Comparison of ENCODE assay signal across 8 cellular contexts in genomic region chr6:30327232-30327746, GRCh38. TPM values are rescaled to one million over a fixed set of nuclear protein-coding genes. Genes with fewer than 3 reads are reported as not detected.
A peak's percentile ranks its signal among the peaks of the same experiment; 100 is the strongest.
DNase-seq lines count a peak whose midpoint lies in the region; ATAC-seq and TF ChIP-seq lines count a peak whose summit lies in the region.

No MANE protein-coding gene starts in this region.

- no peaks in the 10 kb centered on the region for H3K9me3 Mint-ChIP-seq in CD8-positive, alpha-beta T cell
- no peaks in the 10 kb centered on the region for H3K9me3 Mint-ChIP-seq in neural crest cell

- no peaks in the 10 kb centered on the region for H3K9me3 ChIP-seq in CD8-positive, alpha-beta T cell (ENCODE audit: low read length)
- no peaks in the 10 kb centered on the region for H3K9me3 ChIP-seq in effector memory CD4-positive, alpha-beta T cell (ENCODE audit: control insufficient read depth, low read length)

- intact Hi-C loops in CD8-positive, alpha-beta T cell (cut with DNase I, micrococcal nuclease) = loop anchor here (1.0 to 10.0 kb wide), 9 partner anchors 18 to 1460 kb away; partner anchors contain the start of genes GNL1 (in 2 of the 2), MRPS18B (in 2 of the 2), PPP1R10 (in 2 of the 2) and PPP1R11 (in 2 of the 2)

- no peak for TF ChIP-seq CTCF in CD8-positive, alpha-beta T cell (IDR thresholded peaks at IDR 0.05)
- TF ChIP-seq CTCF in NB4 (IDR thresholded peaks at IDR 0.05; ENCODE audit: low read depth, low read length) = no peak
- no peak for TF ChIP-seq CTCF in neural crest cell (conservative IDR thresholded peaks at IDR 0.05)

- H3K36me3 Mint-ChIP-seq in CD8-positive, alpha-beta T cell = peaks cover 55% of the 10 kb centered on the region
- H3K36me3 Mint-ChIP-seq in neural crest cell (ENCODE audit: low read depth) = peaks cover 3% of the 10 kb centered on the region

- POLR2A ChIA-PET in CD8-positive, alpha-beta T cell (lab: Charles Lee) = interaction anchor here (0.9 to 2.0 kb wide), 9 partner anchors 9 to 586 kb away, joined by 3 to 15 read pairs (median 7); partner anchors contain the start of genes RPP21, TRIM26 and VARS2

- peaks cover 12% of the 10 kb centered on the region for H3K36me3 ChIP-seq in CD8-positive, alpha-beta T cell (ENCODE audit: insufficient read depth, low read length)
- peaks cover 28% of the 10 kb centered on the region for H3K36me3 ChIP-seq in effector memory CD4-positive, alpha-beta T cell (ENCODE audit: control insufficient read depth, insufficient read depth, low read length)

- H3K27me3 Mint-ChIP-seq in CD8-positive, alpha-beta T cell (ENCODE audit: low read depth) = no peaks in the 10 kb centered on the region
- H3K27me3 Mint-ChIP-seq in neural crest cell (ENCODE audit: low read depth) = no peaks in the 10 kb centered on the region

- peak in 3 of 7 experiments; percentile 21 to 75 (median 68) for DNase-seq in CD8-positive, alpha-beta T cell
- no peak for DNase-seq in NB4 (ENCODE audit: low read depth)
- DNase-seq in effector memory CD4-positive, alpha-beta T cell = no peak
- no peak for DNase-seq in neural crest cell (ENCODE audit: low read depth, low spot score)
- DNase-seq in left lobe of liver (ENCODE audit: low spot score) = no peak
- no peak for DNase-seq in SIG-M5 treated with dmso at 0.1 percent for 504 hours (lab: John Stamatoyannopoulos, UW; ENCODE audit: unreplicated experiment)

- H3K4me1 Mint-ChIP-seq in CD8-positive, alpha-beta T cell (ENCODE audit: low read depth) = peaks cover 53% of the 10 kb centered on the region
- peaks cover 39% of the 10 kb centered on the region for H3K4me1 Mint-ChIP-seq in neural crest cell

- no peaks in the 10 kb centered on the region for H3K27me3 ChIP-seq in CD8-positive, alpha-beta T cell (ENCODE audit: insufficient read depth, low read length)
- no peaks in the 10 kb centered on the region for H3K27me3 ChIP-seq in effector memory CD4-positive, alpha-beta T cell (replicated peaks; ENCODE audit: control insufficient read depth, insufficient read depth, low read length, poor library complexity, severe bottlenecking)

- ATAC-seq in CD8-positive, alpha-beta T cell = no peak
- ATAC-seq in left lobe of liver (no peak), HG02623 (IDR thresholded peaks at IDR 0.05; ENCODE audit: unreplicated experiment) (no peak), GM18520 (IDR thresholded peaks at IDR 0.05; ENCODE audit: unreplicated experiment) (no peak)

- H3K27ac Mint-ChIP-seq in CD8-positive, alpha-beta T cell = peak overlapping the region; percentile 98
- peak overlapping the region; percentile 97 for H3K27ac Mint-ChIP-seq in neural crest cell (ENCODE audit: unreplicated experiment)

- H3K27ac ChIP-seq in CD8-positive, alpha-beta T cell (ENCODE audit: low read depth, low read length) = peak overlapping the region; percentile 95
- peak overlapping the region; percentile 99 for H3K27ac ChIP-seq in effector memory CD4-positive, alpha-beta T cell (ENCODE audit: insufficient read depth, low read length, poor library complexity, severe bottlenecking)

- H3K4me3 Mint-ChIP-seq in CD8-positive, alpha-beta T cell = peak overlapping the region; percentile 96
- H3K4me3 Mint-ChIP-seq in neural crest cell = peak overlapping the region; percentile 96

- CTCF ChIA-PET in CD8-positive, alpha-beta T cell (lab: Charles Lee) = interaction anchor here (1.7 kb wide), 1 partner anchor 12 kb away, joined by 4 read pairs; no protein-coding TSS in a partner anchor

- peaks cover 35% of the 10 kb centered on the region for H3K4me1 ChIP-seq in CD8-positive, alpha-beta T cell (ENCODE audit: insufficient read depth, low read length)
- peaks cover 26% of the 10 kb centered on the region for H3K4me1 ChIP-seq in effector memory CD4-positive, alpha-beta T cell (ENCODE audit: control insufficient read depth, insufficient read depth, low read length, poor library complexity, severe bottlenecking)

- peak overlapping the region; percentile 74 for H3K4me3 ChIP-seq in CD8-positive, alpha-beta T cell (ENCODE audit: low read depth, low read length)
- peak overlapping the region; percentile 94 for H3K4me3 ChIP-seq in NB4 (ENCODE audit: low read depth, low read length)
- peak overlapping the region; percentile 85 for H3K4me3 ChIP-seq in effector memory CD4-positive, alpha-beta T cell (ENCODE audit: insufficient read depth, low read depth, low read length, poor library complexity, severe bottlenecking)

- no peak for TF ChIP-seq POLR2A in NB4 (IDR thresholded peaks at IDR 0.05; ENCODE audit: extremely low read depth, insufficient read length)

RNA-seq across cellular contexts. Expression of gene TRIM39, which starts 0.6 kb away (rescaled TPM):
- total RNA-seq in CD8-positive, alpha-beta T cell = 10 to 100 TPM; 50.7 to 58.5 TPM
- total RNA-seq in neural crest cell = 13.9 and 14.5 TPM in 2 replicates
- total RNA-seq in left lobe of liver = 6.8 TPM

RNA-seq across cellular contexts. Expression of gene RPP21, which starts 17.7 kb away (rescaled TPM):
- total RNA-seq in CD8-positive, alpha-beta T cell = 10 to 100 TPM; 51.0 to 52.4 TPM
- total RNA-seq in neural crest cell = 60.6 and 64.8 TPM in 2 replicates
- total RNA-seq in left lobe of liver = 16.1 TPM
